ENCODE assay signal across 8 cellular contexts in the genomic region with DNA sequence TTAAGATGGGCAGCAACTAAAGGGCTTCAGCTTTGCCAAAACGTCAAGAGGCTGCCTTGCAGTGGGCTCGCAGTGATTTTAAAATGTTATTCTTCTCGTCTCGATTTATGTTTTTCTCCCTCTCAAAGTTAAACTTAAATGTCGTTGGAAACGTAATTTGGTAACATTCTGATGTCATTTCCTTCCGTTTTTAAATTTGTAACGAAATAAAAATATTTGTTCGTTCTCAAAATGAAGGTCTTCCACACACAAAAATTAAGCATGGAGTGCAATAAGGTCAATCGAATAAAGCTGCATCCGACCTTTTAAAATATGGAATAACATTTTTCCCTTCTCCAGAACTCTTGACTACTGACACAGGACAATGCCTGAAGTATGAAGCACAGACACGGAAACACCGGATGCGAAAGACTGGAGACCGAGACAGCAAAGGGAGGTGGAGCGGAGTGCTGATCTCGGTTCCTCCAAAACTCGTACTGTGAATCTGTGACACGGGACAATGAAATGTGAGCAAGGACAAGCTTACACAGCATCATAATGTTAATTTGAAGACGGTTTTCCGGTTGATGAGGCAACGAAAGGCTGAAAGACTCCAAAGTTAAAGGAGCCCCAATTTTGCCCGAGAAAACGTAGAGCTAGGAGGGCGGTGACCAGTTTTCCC. TPM values are rescaled to one million over a fixed set of nuclear protein-coding genes. Genes with fewer than 3 reads are reported as not detected.
DNase-seq lines count a peak whose midpoint lies in the region; ATAC-seq and TF ChIP-seq lines count a peak whose summit lies in the region.

No MANE protein-coding gene starts in this region.

- H3K27ac ChIP-seq in osteoblast (ENCODE audit: low read depth, low read length): peak overlapping the region; percentile 94

- peak overlapping the region; percentile 86 for H3K9ac ChIP-seq in NT2/D1 (ENCODE audit: insufficient read length, low read depth)

- H3K27me3 ChIP-seq in NT2/D1 (ENCODE audit: insufficient read depth, insufficient read length) (peaks cover 5% of the 10 kb centered on the region), osteoblast (ENCODE audit: insufficient read depth, low read length) (peaks cover 14% of the 10 kb centered on the region)

- peaks cover 3% of the 10 kb centered on the region for H4K20me1 ChIP-seq in osteoblast (ENCODE audit: insufficient read depth, low read length)

- H3K4me3 Mint-ChIP-seq in activated naive CD8-positive, alpha-beta T cell treated with anti-CD3 and anti-CD28 coated beads, Interleukin-2, amount 10 ng/mL, durations not matched to agents 7 days and 5 days: peak overlapping the region; percentile 93
- H3K4me3 Mint-ChIP-seq in glutamatergic neuron (ENCODE audit: unreplicated experiment): peak overlapping the region; percentile 96

- peaks cover 16% of the 10 kb centered on the region for H3K27me3 Mint-ChIP-seq in activated naive CD8-positive, alpha-beta T cell treated with anti-CD3 and anti-CD28 coated beads, Interleukin-2, amount 10 ng/mL, durations not matched to agents 7 days and 5 days
- peaks cover 19% of the 10 kb centered on the region for H3K27me3 Mint-ChIP-seq in glutamatergic neuron (ENCODE audit: unreplicated experiment)

- H2AFZ ChIP-seq in osteoblast (ENCODE audit: low read length): peak overlapping the region; percentile 95

- H3K4me1 ChIP-seq in NT2/D1 (ENCODE audit: insufficient read depth, insufficient read length) (no peaks in the 10 kb centered on the region), osteoblast (ENCODE audit: insufficient read depth, low read length) (peaks cover 8% of the 10 kb centered on the region)

- TF ChIP-seq CTCF in glutamatergic neuron (IDR thresholded peaks at IDR 0.05; ENCODE audit: partially characterized antibody, unreplicated experiment) (no peak), osteoblast (IDR thresholded peaks at IDR 0.05; ENCODE audit: extremely low read depth, low read depth, low read length) (no peak)

- no peaks in the 10 kb centered on the region for H3K9me3 Mint-ChIP-seq in activated naive CD8-positive, alpha-beta T cell treated with anti-CD3 and anti-CD28 coated beads, Interleukin-2, amount 10 ng/mL, durations not matched to agents 7 days and 5 days
- H3K9me3 Mint-ChIP-seq in glutamatergic neuron (ENCODE audit: unreplicated experiment): peaks cover 13% of the 10 kb centered on the region

- POLR2A ChIA-PET in activated naive CD8-positive, alpha-beta T cell treated with anti-CD3 and anti-CD28 coated beads, Interleukin-2, amount 10 ng/mL, durations not matched to agents 7 days and 5 days (lab: Charles Lee): interaction anchor here (0.6 to 3.8 kb wide), 4 partner anchors 9 to 15 kb away, joined by 3 to 27 read pairs (median 4); partner anchors contain the start of gene NUP58

- H3K4me1 Mint-ChIP-seq in activated naive CD8-positive, alpha-beta T cell treated with anti-CD3 and anti-CD28 coated beads, Interleukin-2, amount 10 ng/mL, durations not matched to agents 7 days and 5 days: peaks cover 29% of the 10 kb centered on the region
- H3K4me1 Mint-ChIP-seq in glutamatergic neuron (ENCODE audit: low read depth, unreplicated experiment): peaks cover 46% of the 10 kb centered on the region

- no peaks in the 10 kb centered on the region for H3K36me3 ChIP-seq in NT2/D1 (ENCODE audit: insufficient read depth, insufficient read length, low read length)
- H3K36me3 ChIP-seq in osteoblast (ENCODE audit: insufficient read depth, low read length): no peaks in the 10 kb centered on the region

- H3K9me3 ChIP-seq in NT2/D1 (ENCODE audit: insufficient read depth, low read length) (no peaks in the 10 kb centered on the region), osteoblast (ENCODE audit: low read depth, low read length) (no peaks in the 10 kb centered on the region)

- H3K36me3 Mint-ChIP-seq in activated naive CD8-positive, alpha-beta T cell treated with anti-CD3 and anti-CD28 coated beads, Interleukin-2, amount 10 ng/mL, durations not matched to agents 7 days and 5 days: peaks cover 9% of the 10 kb centered on the region
- H3K36me3 Mint-ChIP-seq in glutamatergic neuron (ENCODE audit: unreplicated experiment): no peaks in the 10 kb centered on the region

- H3K4me2 ChIP-seq in osteoblast (ENCODE audit: insufficient read depth, low read length): peak overlapping the region; percentile 93

- ATAC-seq in HG02852 (IDR thresholded peaks at IDR 0.05; ENCODE audit: unreplicated experiment) (peak; percentile 37), HG02798 (IDR thresholded peaks at IDR 0.05; ENCODE audit: poor library complexity, unreplicated experiment) (no peak)
- peak; percentile 19 for ATAC-seq in activated naive CD8-positive, alpha-beta T cell treated with anti-CD3 and anti-CD28 coated beads, Interleukin-2, amount 10 ng/mL, durations not matched to agents 7 days and 5 days (ENCODE audit: low read depth)

- H3K79me2 ChIP-seq in osteoblast (ENCODE audit: insufficient read depth, low read length): peaks cover 57% of the 10 kb centered on the region

- peak overlapping the region; percentile 97 for H3K27ac Mint-ChIP-seq in activated naive CD8-positive, alpha-beta T cell treated with anti-CD3 and anti-CD28 coated beads, Interleukin-2, amount 10 ng/mL, durations not matched to agents 7 days and 5 days
- H3K27ac Mint-ChIP-seq in glutamatergic neuron (ENCODE audit: unreplicated experiment): peak overlapping the region; percentile 98

- DNase-seq in activated gamma-delta T cell treated with Interleukin-2 at 50 U/mL for 16 hours (peak; percentile 9), activated gamma-delta T cell (lab: John Stamatoyannopoulos, UW) (no peak), NT2/D1 (ENCODE audit: low read depth, low spot score) (no peak), glutamatergic neuron (no peak), osteoblast (ENCODE audit: insufficient read length, low spot score, missing footprints) (peak; percentile 76)
- DNase-seq in activated naive CD8-positive, alpha-beta T cell treated with anti-CD3 and anti-CD28 coated beads, Interleukin-2, amount 10 ng/mL, durations not matched to agents 7 days and 5 days: no peak

- H3K4me3 ChIP-seq in NT2/D1 (ENCODE audit: insufficient read length, low read depth) (peak overlapping the region; percentile 71), osteoblast (ENCODE audit: insufficient read depth, low read length) (peak overlapping the region; percentile 97)

RNA-seq across cellular contexts. Expression of gene MTMR6, which starts 0.8 kb away (rescaled TPM):
- 10 to 100 TPM; 17.5 to 20.1 TPM for total RNA-seq in activated naive CD8-positive, alpha-beta T cell treated with anti-CD3 and anti-CD28 coated beads, Interleukin-2, amount 10 ng/mL, durations not matched to agents 7 days and 5 days
- total RNA-seq in glutamatergic neuron (ENCODE audit: unreplicated experiment) (95.3 TPM), osteoblast (25.0 and 25.3 TPM in 2 replicates)

RNA-seq across cellular contexts. Expression of gene NUP58, which starts 15.0 kb away (rescaled TPM):
- total RNA-seq in activated naive CD8-positive, alpha-beta T cell treated with anti-CD3 and anti-CD28 coated beads, Interleukin-2, amount 10 ng/mL, durations not matched to agents 7 days and 5 days: 10 to 100 TPM; 70.1 to 83.0 TPM
- total RNA-seq in glutamatergic neuron (ENCODE audit: unreplicated experiment): 94.1 TPM
- total RNA-seq in osteoblast: 41.0 and 46.3 TPM in 2 replicates

Comparison
In these comparisons a context has a peak if more than half of its experiments do, and no peak if none do; other contexts are left out.
1. DNase-seq: peak in activated gamma-delta T cell treated with Interleukin-2 at 50 U/mL for 16 hours (single experiment) and osteoblast (single experiment); none in activated gamma-delta T cell (single experiment), NT2/D1 (single experiment), activated naive CD8-positive, alpha-beta T cell treated with anti-CD3 and anti-CD28 coated beads, Interleukin-2, amount 10 ng/mL, durations not matched to agents 7 days and 5 days (single experiment) and glutamatergic neuron (single experiment).